ENCODE assay signal across 25 cellular contexts in genomic region chr2:1483551-1483950, GRCh38.
"Had no signal": no experiment of that assay in that cellular context is flagged by ENCODE, and none has a peak within 500 bp of the region (broad histone marks: within the 10 kb centered on the region; RNA-seq: fewer than 3 reads in every experiment).

No MANE protein-coding gene starts in this region.

- H3K9me3 Mint-ChIP-seq: activated B cell treated with CpG ODN at 0.5 μM for 24 hours; activated CD4-positive, alpha-beta memory T cell treated with anti-CD3 and anti-CD28 coated beads, Interleukin-2, amount 10 ng/mL, durations not matched to agents 7 days and 5 days; activated naive CD4-positive, alpha-beta T cell treated with anti-CD3 and anti-CD28 coated beads, Interleukin-2, amount 50 U/mL, for 24 hours; central memory CD8-positive, alpha-beta T cell; T-cell had no signal

- DNase-seq: activated B cell treated with CpG ODN at 0.5 μM for 24 hours; activated CD4-positive, alpha-beta memory T cell treated with anti-CD3 and anti-CD28 coated beads, Interleukin-2, amount 10 ng/mL, durations not matched to agents 7 days and 5 days; activated CD4-positive, alpha-beta T cell treated with anti-CD3 and anti-CD28 coated beads for 1 hour; activated CD4-positive, alpha-beta T cell treated with anti-CD3 and anti-CD28 coated beads, Interleukin-2, amount 50 U/mL, for 1 hour; activated naive CD4-positive, alpha-beta T cell; activated T-cell treated with anti-CD3 and anti-CD28 coated beads, Interleukin-2, amount 50 U/mL, for 1 hour; amniotic stem cell; body of pancreas; Karpas-422; MM.1S; NCI-H1105; NCI-H1436; NCI-H1694 treated with DMSO at 0.1 percent for 48 hours; NCI-H2029 treated with DMSO at 0.1 percent for 48 hours; NCI-H510A treated with DMSO at 0.1 percent for 48 hours; NCI-H69; SIG-M5; T-helper 2 cell; T1000 had no signal

- H3K36me3 ChIP-seq: ascending aorta had no signal

- H3K27ac Mint-ChIP-seq: activated B cell treated with CpG ODN at 0.5 μM for 24 hours; activated CD4-positive, alpha-beta memory T cell treated with anti-CD3 and anti-CD28 coated beads, Interleukin-2, amount 10 ng/mL, durations not matched to agents 7 days and 5 days; activated naive CD4-positive, alpha-beta T cell treated with anti-CD3 and anti-CD28 coated beads, Interleukin-2, amount 50 U/mL, for 24 hours; T-cell had no signal

- H3K36me3 Mint-ChIP-seq: activated naive CD4-positive, alpha-beta T cell treated with anti-CD3 and anti-CD28 coated beads, Interleukin-2, amount 50 U/mL, for 24 hours; T-cell had no signal

- ATAC-seq: body of pancreas, K562 had no signal

- H3K4me1 Mint-ChIP-seq: activated B cell treated with CpG ODN at 0.5 μM for 24 hours; activated CD4-positive, alpha-beta memory T cell treated with anti-CD3 and anti-CD28 coated beads, Interleukin-2, amount 10 ng/mL, durations not matched to agents 7 days and 5 days; central memory CD8-positive, alpha-beta T cell had no signal

- H3K27ac ChIP-seq: ascending aorta, body of pancreas, SK-N-MC had no signal

- H3K27me3 ChIP-seq: ascending aorta, body of pancreas had no signal

- H3K9me3 ChIP-seq: ascending aorta, body of pancreas had no signal

- H3K4me3 Mint-ChIP-seq: activated B cell treated with CpG ODN at 0.5 μM for 24 hours; activated CD4-positive, alpha-beta memory T cell treated with anti-CD3 and anti-CD28 coated beads, Interleukin-2, amount 10 ng/mL, durations not matched to agents 7 days and 5 days; activated naive CD4-positive, alpha-beta T cell treated with anti-CD3 and anti-CD28 coated beads, Interleukin-2, amount 50 U/mL, for 24 hours; central memory CD8-positive, alpha-beta T cell; T-cell had no signal

- H3K4me3 ChIP-seq: ascending aorta, body of pancreas, K562, SK-N-MC had no signal

- H3K4me1 ChIP-seq: ascending aorta, body of pancreas had no signal

- H3K27me3 Mint-ChIP-seq: activated B cell treated with CpG ODN at 0.5 μM for 24 hours; activated CD4-positive, alpha-beta memory T cell treated with anti-CD3 and anti-CD28 coated beads, Interleukin-2, amount 10 ng/mL, durations not matched to agents 7 days and 5 days; activated naive CD4-positive, alpha-beta T cell treated with anti-CD3 and anti-CD28 coated beads, Interleukin-2, amount 50 U/mL, for 24 hours; central memory CD8-positive, alpha-beta T cell; T-cell had no signal
